ENCODE assay signal across 7 cellular contexts in the genomic region with DNA sequence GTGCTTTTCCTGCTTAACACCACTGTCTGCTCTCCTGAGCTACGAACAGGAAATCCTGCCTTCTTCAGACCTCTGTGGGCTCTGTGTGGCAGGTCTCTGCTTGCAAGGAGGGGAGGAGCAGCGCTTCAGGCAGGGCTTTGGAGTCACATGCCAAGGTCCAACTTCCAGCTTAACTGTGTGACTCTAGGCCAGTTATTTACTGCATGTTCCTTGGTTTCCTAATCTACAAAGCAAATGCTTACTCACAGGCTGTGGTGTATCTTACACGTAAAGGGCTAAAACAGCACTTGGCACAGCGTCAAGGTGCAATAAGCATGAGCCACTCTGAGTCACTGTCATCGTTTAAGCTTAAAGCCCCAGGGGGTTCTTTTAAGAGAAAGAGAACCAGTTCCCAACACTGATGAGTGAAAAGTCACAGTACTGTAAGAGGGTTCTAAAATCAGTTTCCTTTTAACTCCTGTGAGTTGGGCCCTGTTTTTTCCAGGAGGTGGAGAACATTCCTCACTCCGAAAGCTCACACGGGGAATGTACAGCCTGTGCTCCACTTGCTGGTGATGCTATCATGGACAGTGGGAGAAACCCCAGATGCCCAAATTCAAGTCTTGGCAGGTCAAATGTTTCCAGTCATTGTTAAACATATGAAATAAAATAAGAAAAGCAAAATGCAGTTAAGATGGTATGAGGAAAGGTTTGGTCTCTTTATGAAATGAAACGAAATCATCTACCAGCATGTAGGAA. TPM values are rescaled to one million over a fixed set of nuclear protein-coding genes. Genes with fewer than 3 reads are reported as not detected.
DNase-seq lines count a peak whose midpoint lies in the region; ATAC-seq, FAIRE-seq and TF ChIP-seq lines count a peak whose summit lies in the region.

No MANE protein-coding gene starts in this region.

- peaks cover 4% of the 10 kb centered on the region for H3K36me3 ChIP-seq in fibroblast of lung (ENCODE audit: control insufficient read depth, insufficient read depth, low read length)
- H3K36me3 ChIP-seq in pancreas: peaks cover 0 to 14% (median 0%) of the 10 kb centered on the region in 3 donors
- H3K36me3 ChIP-seq in uterus: no peaks in the 10 kb centered on the region

- TF ChIP-seq CTCF in GM12864 (IDR thresholded peaks at IDR 0.05; ENCODE audit: low read depth, low read length, missing control alignments) (no peak), fibroblast of lung (conservative IDR thresholded peaks at IDR 0.05 in 1 of 2, IDR thresholded peaks at IDR 0.05 in 1 of 2; ENCODE audit: low read depth in 1 of 2, low read length in 2 of 2) (no peak), pancreas (IDR thresholded peaks at IDR 0.05) (no peak), uterus (IDR thresholded peaks at IDR 0.05) (no peak)

- no peaks in the 10 kb centered on the region for H3K79me2 ChIP-seq in fibroblast of lung (ENCODE audit: control insufficient read depth, insufficient read depth, low read length)

- H3K4me2 ChIP-seq in fibroblast of lung (ENCODE audit: extremely low read depth, insufficient read depth, low read length): peak overlapping the region; percentile 34

- peak overlapping the region; percentile 96 for H3K27ac ChIP-seq in fibroblast of lung (ENCODE audit: insufficient read depth, low read length)
- H3K27ac ChIP-seq in pancreas: peak overlapping the region; percentile 80 to 92 (median 92)
- peak overlapping the region; percentile 80 to 84 for H3K27ac ChIP-seq in uterus

- no peak for TF ChIP-seq POLR2A in uterus (IDR thresholded peaks at IDR 0.05)

- no peak for FAIRE-seq in pancreas (lab: Jason Lieb, UNC)

- H3K9me3 ChIP-seq in fibroblast of lung (ENCODE audit: control insufficient read depth, insufficient read depth, low read depth, low read length): no peaks in the 10 kb centered on the region
- no peaks in the 10 kb centered on the region for H3K9me3 ChIP-seq in pancreas
- H3K9me3 ChIP-seq in uterus: no peaks in the 10 kb centered on the region

- intact Hi-C loops in pancreas (cut with DNase I): loop anchor here in 2 of 3 donors (10.0 kb wide), 1 partner anchor 51 kb away; the partner anchor contains the start of gene BCAR1 (in 2 of the 2)
- intact Hi-C loops in uterus (cut with DNase I; ENCODE audit: low total_unique reads): no loop called here

- 13 to 15% methylated on average over 8 of the region's 8 CpGs for WGBS in pancreas, 2 donors

- H3K27me3 ChIP-seq in fibroblast of lung (ENCODE audit: control insufficient read depth, insufficient read depth, low read length) (no peaks in the 10 kb centered on the region), pancreas (no peaks in the 10 kb centered on the region), uterus (no peaks in the 10 kb centered on the region)

- ATAC-seq in HG02678 (IDR thresholded peaks at IDR 0.05; ENCODE audit: unreplicated experiment): peak; percentile 65
- ATAC-seq in pancreas: peak; percentile 71 to 88 (median 83)

- H3K4me3 ChIP-seq in GM12864 (ENCODE audit: low read depth, low read length) (no peak overlapping the region), fibroblast of lung (replicated peaks in 1 of 4; ENCODE audit: control extremely low read depth in 1 of 4, insufficient read depth in 1 of 4, low read depth in 3 of 4, low read length in 4 of 4) (peak overlapping the region in 2 of 4 experiments; percentile 8 to 19), pancreas (no peak overlapping the region), uterus (no peak overlapping the region)

- peak overlapping the region; percentile 43 for H3K9ac ChIP-seq in fibroblast of lung (ENCODE audit: insufficient read depth, low read length)

- no peak overlapping the region for H2AFZ ChIP-seq in fibroblast of lung (ENCODE audit: low read length)

- no peaks in the 10 kb centered on the region for H4K20me1 ChIP-seq in fibroblast of lung (ENCODE audit: control insufficient read depth, extremely low read depth, insufficient read depth, low read length)

- H3K4me1 ChIP-seq in fibroblast of lung (ENCODE audit: control insufficient read depth, extremely low read depth, insufficient read depth, low read length) (peaks cover 21% of the 10 kb centered on the region), pancreas (peaks cover 43 to 62% (median 57%) of the 10 kb centered on the region in 3 donors), uterus (peaks cover 8% of the 10 kb centered on the region in 2 donors)

- DNase-seq in GM12864 (ENCODE audit: low read depth) (peak; percentile 22), NCI-H2029 (lab: John Stamatoyannopoulos, UW) (peak; percentile 65), fibroblast of lung (ENCODE audit: low read depth in 2 of 2) (peak; percentile 100), pancreas (peak; percentile 72 to 89 (median 86)), uterus (peak; percentile 76 to 92)
- peak; percentile 19 for DNase-seq in activated CD8-positive, alpha-beta memory T cell treated with anti-CD3 and anti-CD28 coated beads, Interleukin-2, amount 50 U/mL, for 24 hours (ENCODE audit: extremely low read depth)

RNA-seq across cellular contexts. Expression of gene BCAR1, which starts 54.1 kb away (rescaled TPM):
- total RNA-seq in fibroblast of lung (26.5 and 36.8 TPM in 2 replicates), pancreas (10 to 100 TPM; 30.1 to 56.9 (median 40.4) TPM), uterus (100 to 1,000 TPM in 1 of 4 donors, 10 to 100 TPM in 3; 42.8 to 104 (median 47.2) TPM)
- polyA plus RNA-seq in fibroblast of lung (32.8 and 66.5 TPM in 2 replicates), pancreas (10 to 100 TPM; 60.1 to 66.7 TPM)
- polyA plus RNA-seq in fibroblast of lung (2012): 68.9 and 146 TPM in 2 replicates
- polyA minus RNA-seq in fibroblast of lung (ENCODE audit: low replicate concordance): 37.6 and 115 TPM in 2 replicates

Comparison
In these comparisons a context has a peak if more than half of its experiments do, and no peak if none do; other contexts are left out.
1. DNase-seq: peak in every context shown above with its lines; median percentile 100 in fibroblast of lung; 86 in pancreas; 84 in uterus; 65 in NCI-H2029; 22 in GM12864; 19 in activated CD8-positive, alpha-beta memory T cell treated with anti-CD3 and anti-CD28 coated beads, Interleukin-2, amount 50 U/mL, for 24 hours.